Comparison of ENCODE assay signal across 1 cellular context in the genomic region with DNA sequence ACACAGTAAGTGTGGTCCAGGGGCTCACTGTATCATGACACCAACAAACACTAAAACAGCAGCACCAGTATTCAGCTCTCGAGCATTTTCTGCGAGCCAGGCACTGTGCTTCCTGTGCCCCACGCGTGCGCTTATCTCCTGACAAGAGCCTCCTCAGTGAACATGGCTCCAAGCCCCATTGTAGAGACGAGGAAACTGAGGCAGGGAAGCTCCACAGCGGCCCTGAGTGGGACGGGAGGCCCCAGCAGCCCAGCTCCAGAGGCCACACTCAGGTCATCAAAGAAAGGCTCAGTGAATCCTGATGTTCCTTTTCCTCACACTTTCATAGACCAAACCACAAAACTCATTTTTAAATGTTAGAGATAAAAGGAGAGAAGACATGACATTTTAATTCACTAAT.
TF ChIP-seq lines count a peak whose summit lies in the region.

No MANE protein-coding gene starts in this region.

TF ChIP-seq in H1, 55 proteins besides CTCF, POLR2A, EP300 and RAD21 (continued from another document):
- TF ChIP-seq, protein P1, sequence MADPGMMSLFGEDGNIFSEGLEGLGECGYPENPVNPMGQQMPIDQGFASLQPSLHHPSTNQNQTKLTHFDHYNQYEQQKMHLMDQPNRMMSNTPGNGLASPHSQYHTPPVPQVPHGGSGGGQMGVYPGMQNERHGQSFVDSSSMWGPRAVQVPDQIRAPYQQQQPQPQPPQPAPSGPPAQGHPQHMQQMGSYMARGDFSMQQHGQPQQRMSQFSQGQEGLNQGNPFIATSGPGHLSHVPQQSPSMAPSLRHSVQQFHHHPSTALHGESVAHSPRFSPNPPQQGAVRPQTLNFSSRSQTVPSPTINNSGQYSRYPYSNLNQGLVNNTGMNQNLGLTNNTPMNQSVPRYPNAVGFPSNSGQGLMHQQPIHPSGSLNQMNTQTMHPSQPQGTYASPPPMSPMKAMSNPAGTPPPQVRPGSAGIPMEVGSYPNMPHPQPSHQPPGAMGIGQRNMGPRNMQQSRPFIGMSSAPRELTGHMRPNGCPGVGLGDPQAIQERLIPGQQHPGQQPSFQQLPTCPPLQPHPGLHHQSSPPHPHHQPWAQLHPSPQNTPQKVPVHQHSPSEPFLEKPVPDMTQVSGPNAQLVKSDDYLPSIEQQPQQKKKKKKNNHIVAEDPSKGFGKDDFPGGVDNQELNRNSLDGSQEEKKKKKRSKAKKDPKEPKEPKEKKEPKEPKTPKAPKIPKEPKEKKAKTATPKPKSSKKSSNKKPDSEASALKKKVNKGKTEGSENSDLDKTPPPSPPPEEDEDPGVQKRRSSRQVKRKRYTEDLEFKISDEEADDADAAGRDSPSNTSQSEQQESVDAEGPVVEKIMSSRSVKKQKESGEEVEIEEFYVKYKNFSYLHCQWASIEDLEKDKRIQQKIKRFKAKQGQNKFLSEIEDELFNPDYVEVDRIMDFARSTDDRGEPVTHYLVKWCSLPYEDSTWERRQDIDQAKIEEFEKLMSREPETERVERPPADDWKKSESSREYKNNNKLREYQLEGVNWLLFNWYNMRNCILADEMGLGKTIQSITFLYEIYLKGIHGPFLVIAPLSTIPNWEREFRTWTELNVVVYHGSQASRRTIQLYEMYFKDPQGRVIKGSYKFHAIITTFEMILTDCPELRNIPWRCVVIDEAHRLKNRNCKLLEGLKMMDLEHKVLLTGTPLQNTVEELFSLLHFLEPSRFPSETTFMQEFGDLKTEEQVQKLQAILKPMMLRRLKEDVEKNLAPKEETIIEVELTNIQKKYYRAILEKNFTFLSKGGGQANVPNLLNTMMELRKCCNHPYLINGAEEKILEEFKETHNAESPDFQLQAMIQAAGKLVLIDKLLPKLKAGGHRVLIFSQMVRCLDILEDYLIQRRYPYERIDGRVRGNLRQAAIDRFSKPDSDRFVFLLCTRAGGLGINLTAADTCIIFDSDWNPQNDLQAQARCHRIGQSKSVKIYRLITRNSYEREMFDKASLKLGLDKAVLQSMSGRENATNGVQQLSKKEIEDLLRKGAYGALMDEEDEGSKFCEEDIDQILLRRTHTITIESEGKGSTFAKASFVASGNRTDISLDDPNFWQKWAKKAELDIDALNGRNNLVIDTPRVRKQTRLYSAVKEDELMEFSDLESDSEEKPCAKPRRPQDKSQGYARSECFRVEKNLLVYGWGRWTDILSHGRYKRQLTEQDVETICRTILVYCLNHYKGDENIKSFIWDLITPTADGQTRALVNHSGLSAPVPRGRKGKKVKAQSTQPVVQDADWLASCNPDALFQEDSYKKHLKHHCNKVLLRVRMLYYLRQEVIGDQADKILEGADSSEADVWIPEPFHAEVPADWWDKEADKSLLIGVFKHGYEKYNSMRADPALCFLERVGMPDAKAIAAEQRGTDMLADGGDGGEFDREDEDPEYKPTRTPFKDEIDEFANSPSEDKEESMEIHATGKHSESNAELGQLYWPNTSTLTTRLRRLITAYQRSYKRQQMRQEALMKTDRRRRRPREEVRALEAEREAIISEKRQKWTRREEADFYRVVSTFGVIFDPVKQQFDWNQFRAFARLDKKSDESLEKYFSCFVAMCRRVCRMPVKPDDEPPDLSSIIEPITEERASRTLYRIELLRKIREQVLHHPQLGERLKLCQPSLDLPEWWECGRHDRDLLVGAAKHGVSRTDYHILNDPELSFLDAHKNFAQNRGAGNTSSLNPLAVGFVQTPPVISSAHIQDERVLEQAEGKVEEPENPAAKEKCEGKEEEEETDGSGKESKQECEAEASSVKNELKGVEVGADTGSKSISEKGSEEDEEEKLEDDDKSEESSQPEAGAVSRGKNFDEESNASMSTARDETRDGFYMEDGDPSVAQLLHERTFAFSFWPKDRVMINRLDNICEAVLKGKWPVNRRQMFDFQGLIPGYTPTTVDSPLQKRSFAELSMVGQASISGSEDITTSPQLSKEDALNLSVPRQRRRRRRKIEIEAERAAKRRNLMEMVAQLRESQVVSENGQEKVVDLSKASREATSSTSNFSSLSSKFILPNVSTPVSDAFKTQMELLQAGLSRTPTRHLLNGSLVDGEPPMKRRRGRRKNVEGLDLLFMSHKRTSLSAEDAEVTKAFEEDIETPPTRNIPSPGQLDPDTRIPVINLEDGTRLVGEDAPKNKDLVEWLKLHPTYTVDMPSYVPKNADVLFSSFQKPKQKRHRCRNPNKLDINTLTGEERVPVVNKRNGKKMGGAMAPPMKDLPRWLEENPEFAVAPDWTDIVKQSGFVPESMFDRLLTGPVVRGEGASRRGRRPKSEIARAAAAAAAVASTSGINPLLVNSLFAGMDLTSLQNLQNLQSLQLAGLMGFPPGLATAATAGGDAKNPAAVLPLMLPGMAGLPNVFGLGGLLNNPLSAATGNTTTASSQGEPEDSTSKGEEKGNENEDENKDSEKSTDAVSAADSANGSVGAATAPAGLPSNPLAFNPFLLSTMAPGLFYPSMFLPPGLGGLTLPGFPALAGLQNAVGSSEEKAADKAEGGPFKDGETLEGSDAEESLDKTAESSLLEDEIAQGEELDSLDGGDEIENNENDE (IDR thresholded peaks at IDR 0.05; ENCODE audit: insufficient replicate concordance, low read length) = no peak
- TF ChIP-seq SIRT6 (IDR thresholded peaks at IDR 0.05; ENCODE audit: low read length) (no peak), JUND (IDR thresholded peaks at IDR 0.05; ENCODE audit: low read length) (no peak), FOSL1 (IDR thresholded peaks at IDR 0.05; ENCODE audit: insufficient read depth, low read depth, low read length) (no peak), NANOG (IDR thresholded peaks at IDR 0.05; ENCODE audit: insufficient read depth, low read depth, low read length, poor library complexity, severe bottlenecking) (no peak), SP4 (IDR thresholded peaks at IDR 0.05; ENCODE audit: low read length) (no peak), RNF2 (IDR thresholded peaks at IDR 0.05; ENCODE audit: borderline replicate concordance, low read depth, low read length, missing control alignments, poor library complexity, severe bottlenecking) (no peak), KDM4A (IDR thresholded peaks at IDR 0.05; ENCODE audit: low read depth, low read length, severe bottlenecking) (no peak), CBX8 (IDR thresholded peaks at IDR 0.05; ENCODE audit: borderline replicate concordance, low read depth, low read length) (no peak), ASH2L (IDR thresholded peaks at IDR 0.05; ENCODE audit: low read length) (no peak), MAFK (IDR thresholded peaks at IDR 0.05; ENCODE audit: low read depth, low read length) (no peak)
